Comparison of ENCODE assay signal across 10 cellular contexts in the genomic region with DNA sequence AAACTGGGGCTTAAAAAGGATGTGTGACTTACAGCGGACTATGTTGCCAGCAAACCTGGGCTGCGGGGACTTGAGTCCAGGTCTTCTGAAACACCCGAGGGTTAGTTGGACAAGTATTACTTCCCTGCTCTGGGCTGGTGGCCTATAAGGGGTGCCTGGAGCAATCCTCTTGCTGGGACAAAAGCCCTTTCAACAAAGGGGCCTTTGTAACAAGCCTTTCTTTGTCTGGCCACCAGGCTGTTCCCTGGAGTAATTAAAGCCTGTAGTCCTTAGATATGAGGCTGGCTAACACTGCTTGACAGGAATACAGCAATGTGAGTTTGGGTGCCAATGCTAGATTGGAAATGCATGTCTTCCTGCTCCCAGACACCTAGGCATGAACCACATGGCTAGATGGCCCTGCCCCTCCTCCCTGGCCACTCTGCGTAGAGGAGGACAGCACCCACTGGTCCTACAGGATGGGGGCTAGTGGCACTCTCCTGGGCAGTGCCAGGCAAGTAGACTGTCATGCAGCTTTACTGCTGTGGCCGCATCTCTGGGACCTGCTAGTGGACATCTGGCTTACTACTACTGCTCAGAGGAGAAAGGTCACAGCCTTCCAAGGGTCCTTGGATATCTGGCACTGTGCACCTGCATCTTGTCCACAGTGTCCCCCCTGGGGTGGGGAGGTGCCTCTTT.
DNase-seq lines count a peak whose midpoint lies in the region; ATAC-seq and TF ChIP-seq lines count a peak whose summit lies in the region.
"Had no signal": no experiment of that assay in that cellular context is flagged by ENCODE, and none has a peak within 500 bp of the region (broad histone marks: within the 10 kb centered on the region; RNA-seq: fewer than 3 reads in every experiment).

No MANE protein-coding gene starts in this region.

- no peak overlapping the region for H2BK5ac ChIP-seq in mesendoderm (ENCODE audit: low read length)

- H3K27me3 ChIP-seq in colonic mucosa (no peaks in the 10 kb centered on the region), mesendoderm (ENCODE audit: insufficient read depth, low read length, poor library complexity) (no peaks in the 10 kb centered on the region)
- H3K27me3 ChIP-seq: BE2C, cardiac muscle cell had no signal

- no peak overlapping the region for H3K18ac ChIP-seq in mesendoderm (ENCODE audit: low read length)

- H3K9ac ChIP-seq in colonic mucosa (ENCODE audit: low read depth in 2 of 2, low read length in 2 of 2) (no peak overlapping the region), mesendoderm (ENCODE audit: low read length) (no peak overlapping the region)

- TF ChIP-seq CTCF in AG09309 (IDR thresholded peaks at IDR 0.05; ENCODE audit: control insufficient read depth, insufficient read depth, low read depth, low read length, missing control alignments) = peak; percentile 22
- peak; percentile 15; the same call in 1 of the 2 replicates for TF ChIP-seq CTCF in LNCaP clone FGC (IDR thresholded peaks at IDR 0.05; ENCODE audit: control insufficient read depth, extremely low read depth, insufficient read depth)
- TF ChIP-seq CTCF in colonic mucosa (IDR thresholded peaks at IDR 0.05) = no peak

- H2BK15ac ChIP-seq in mesendoderm (replicated peaks; ENCODE audit: low read depth) = no peak overlapping the region

- H3K36me3 ChIP-seq in colonic mucosa = no peaks in the 10 kb centered on the region
- H3K36me3 ChIP-seq in mesendoderm (ENCODE audit: control insufficient read depth, insufficient read depth, low read length) = no peaks in the 10 kb centered on the region
- H3K36me3 ChIP-seq: BE2C, cardiac muscle cell had no signal

- H3K23ac ChIP-seq in mesendoderm (ENCODE audit: low read length) = peak overlapping the region; percentile 53

- no peak overlapping the region for H3K56ac ChIP-seq in mesendoderm (ENCODE audit: low read length)

- ATAC-seq in HG02759 (IDR thresholded peaks at IDR 0.05; ENCODE audit: unreplicated experiment) = no peak

- no peak overlapping the region for H2BK120ac ChIP-seq in mesendoderm (ENCODE audit: low read depth, low read length)

- no peak overlapping the region for H3K4me3 ChIP-seq in AG09309 (ENCODE audit: control insufficient read depth, low read depth, low read length)
- no peak overlapping the region for H3K4me3 ChIP-seq in LNCaP clone FGC (ENCODE audit: low read depth, low read length)
- no peak overlapping the region for H3K4me3 ChIP-seq in colonic mucosa
- H3K4me3 ChIP-seq in mesendoderm (ENCODE audit: low read length) = no peak overlapping the region
- H3K4me3 ChIP-seq: cardiac muscle cell had no signal

- H4K8ac ChIP-seq in mesendoderm (ENCODE audit: low read depth, low read length) = no peak overlapping the region

- H3K4me2 ChIP-seq in mesendoderm (ENCODE audit: low read length) = no peak overlapping the region

- no peaks in the 10 kb centered on the region for H3K9me3 ChIP-seq in colonic mucosa
- H3K9me3 ChIP-seq: BE2C had no signal

- no peaks in the 10 kb centered on the region for H3K79me2 ChIP-seq in mesendoderm (ENCODE audit: control insufficient read depth, insufficient read depth, low read length)

- intact Hi-C loops in colonic mucosa (cut with DNase I) = loop anchor here (10.0 kb wide), 1 partner anchor 140 kb away; no protein-coding TSS in a partner anchor

- peak overlapping the region; percentile 78 for H3K27ac ChIP-seq in colonic mucosa
- H3K27ac ChIP-seq in mesendoderm (ENCODE audit: low read depth, low read length) = no peak overlapping the region
- H3K27ac ChIP-seq: cardiac muscle cell had no signal

- H4K5ac ChIP-seq in mesendoderm (ENCODE audit: low read length) = no peak overlapping the region

- DNase-seq in AG09309 (ENCODE audit: low read depth) (no peak), LNCaP clone FGC (ENCODE audit: low read depth) (no peak), colonic mucosa (peak; percentile 50), mesendoderm (peak; percentile 50), NCI-H1694 treated with DMSO at 0.1 percent for 48 hours (lab: John Stamatoyannopoulos, UW) (no peak)
- no peak for DNase-seq in stimulated activated CD4-positive, alpha-beta T cell treated with anti-CD3 and anti-CD28 coated beads, Interleukin-15, amount 100 ng/mL, for 24 hours
- DNase-seq in stimulated activated CD4-positive, alpha-beta T cell treated with anti-CD3 and anti-CD28 coated beads, Interleukin-1b, Interleukin-23, amount 100 ng/mL, for 48 hours = no peak
- DNase-seq: BE2C had no signal

- H3K4me1 ChIP-seq in colonic mucosa = peaks cover 12% of the 10 kb centered on the region
- no peaks in the 10 kb centered on the region for H3K4me1 ChIP-seq in mesendoderm (ENCODE audit: control insufficient read depth, low read depth, low read length)
- H3K4me1 ChIP-seq: BE2C had no signal

- H3K79me1 ChIP-seq in mesendoderm (ENCODE audit: low read length) = no peaks in the 10 kb centered on the region

- H2AK5ac ChIP-seq in mesendoderm (ENCODE audit: low read length) = no peak overlapping the region

- no CpG with 5 or more reads among the region's 5 CpGs for WGBS in mesendoderm (ENCODE audit: extremely low coverage, insufficient coverage, low lambda C conversion rate)

- H3K4ac ChIP-seq in mesendoderm (ENCODE audit: low read depth, low read length) = no peak overlapping the region

Comparison
In these comparisons a context has a peak if more than half of its experiments do, and no peak if none do; other contexts are left out.
1. DNase-seq: peak in colonic mucosa (single experiment) and mesendoderm (single experiment); none in AG09309 (single experiment), LNCaP clone FGC (single experiment), stimulated activated CD4-positive, alpha-beta T cell treated with anti-CD3 and anti-CD28 coated beads, Interleukin-15, amount 100 ng/mL, for 24 hours (single experiment), stimulated activated CD4-positive, alpha-beta T cell treated with anti-CD3 and anti-CD28 coated beads, Interleukin-1b, Interleukin-23, amount 100 ng/mL, for 48 hours (single experiment) and NCI-H1694 treated with DMSO at 0.1 percent for 48 hours (single experiment).